9 cellular contexts compared by ENCODE assay signal in genomic region chr4:81030617-81031388, GRCh38. TPM values are rescaled to one million over a fixed set of nuclear protein-coding genes. Genes with fewer than 3 reads are reported as not detected.
DNase-seq lines count a peak whose midpoint lies in the region; ATAC-seq lines count a peak whose summit lies in the region.
"Had no signal": no experiment of that assay in that cellular context is flagged by ENCODE, and none has a peak within 500 bp of the region (broad histone marks: within the 10 kb centered on the region; RNA-seq: fewer than 3 reads in every experiment).

Gene BMP3 (plus strand): TSS chr4:81030708. CDS start chr4:81031285, 577 bp downstream.

- WGBS in mesendoderm (ENCODE audit: extremely low coverage, insufficient coverage, low lambda C conversion rate) = no CpG with 5 or more reads among the region's 76 CpGs
- WGBS in urinary bladder = under 1% methylated on average over 76 of the region's 76 CpGs

- no peak within 1 kb of the TSS for H3K4ac ChIP-seq in mesendoderm (ENCODE audit: low read depth, low read length)

- no peak for ATAC-seq in GM19324 (IDR thresholded peaks at IDR 0.05; ENCODE audit: low FRiP score, unreplicated experiment)

- no peak within 1 kb of the TSS for H3K27ac ChIP-seq in mesendoderm (ENCODE audit: low read depth, low read length)
- no peak within 1 kb of the TSS for H3K27ac ChIP-seq in urinary bladder (ENCODE audit: low read depth)
- H3K27ac ChIP-seq: VCaP had no signal

- no peak within 1 kb of the TSS for H3K18ac ChIP-seq in mesendoderm (ENCODE audit: low read length)

- H3K27me3 ChIP-seq in mesendoderm (ENCODE audit: insufficient read depth, low read length, poor library complexity) = peaks cover 14% of the 10 kb centered on the region

- DNase-seq in NCI-H1417 (lab: John Stamatoyannopoulos, UW) (peak; percentile 79 to 91 (median 80)), NCI-H1417 treated with DMSO at 0.1 percent for 48 hours (lab: John Stamatoyannopoulos, UW) (no peak), NCI-H510A (lab: John Stamatoyannopoulos, UW) (peak; percentile 8), dedifferentiated amniotic fluid mesenchymal stem cell (ENCODE audit: extremely low spot score) (peak; percentile 40), mesendoderm (peak; percentile 31)
- no peak for DNase-seq in stimulated activated CD4-positive, alpha-beta T cell treated with anti-CD3 and anti-CD28 coated beads, Interleukin-4, amount 100 ng/mL, for 1 hour

- no peaks in the 10 kb centered on the region for H3K79me2 ChIP-seq in mesendoderm (ENCODE audit: control insufficient read depth, insufficient read depth, low read length)

- H3K4me3 ChIP-seq in mesendoderm (ENCODE audit: low read length) (peak within 1 kb of the TSS; percentile 22), urinary bladder (ENCODE audit: low read depth, low read length) (peak within 1 kb of the TSS; percentile 45)

- H2BK120ac ChIP-seq in mesendoderm (ENCODE audit: low read depth, low read length) = no peak within 1 kb of the TSS

- H3K4me2 ChIP-seq in mesendoderm (ENCODE audit: low read length) = peak within 1 kb of the TSS; percentile 86

- H3K4me1 ChIP-seq in mesendoderm (ENCODE audit: control insufficient read depth, low read depth, low read length) = peaks cover 2% of the 10 kb centered on the region
- no peaks in the 10 kb centered on the region for H3K4me1 ChIP-seq in urinary bladder (ENCODE audit: insufficient read depth)

- no peak within 1 kb of the TSS for H4K8ac ChIP-seq in mesendoderm (ENCODE audit: low read depth, low read length)

- no peak within 1 kb of the TSS for H3K56ac ChIP-seq in mesendoderm (ENCODE audit: low read length)

- no peak within 1 kb of the TSS for H2BK15ac ChIP-seq in mesendoderm (replicated peaks; ENCODE audit: low read depth)

- no peaks in the 10 kb centered on the region for H3K79me1 ChIP-seq in mesendoderm (ENCODE audit: low read length)

- H2AK5ac ChIP-seq in mesendoderm (ENCODE audit: low read length) = no peak within 1 kb of the TSS

- H4K5ac ChIP-seq in mesendoderm (ENCODE audit: low read length) = no peak within 1 kb of the TSS

- H3K23ac ChIP-seq in mesendoderm (ENCODE audit: low read length) = no peak within 1 kb of the TSS

- H3K36me3 ChIP-seq in mesendoderm (ENCODE audit: control insufficient read depth, insufficient read depth, low read length) (no peaks in the 10 kb centered on the region), urinary bladder (ENCODE audit: insufficient read depth) (no peaks in the 10 kb centered on the region)

- peak within 1 kb of the TSS; percentile 26 for H3K9ac ChIP-seq in mesendoderm (ENCODE audit: low read length)

- no peak within 1 kb of the TSS for H2BK5ac ChIP-seq in mesendoderm (ENCODE audit: low read length)

RNA-seq across cellular contexts. Expression of gene BMP3, which starts in this region (rescaled TPM):
- polyA plus RNA-seq in mesendoderm (2013, experiment 1 of 2) = 0.03 TPM
- 0.01 TPM for polyA plus RNA-seq in mesendoderm (2013, experiment 2 of 2)
- 19.1 TPM for total RNA-seq in urinary bladder
- polyA plus RNA-seq in urinary bladder = 1.2 TPM

Comparison
In these comparisons a context has a peak if more than half of its experiments do, and no peak if none do; other contexts are left out.
1. DNase-seq: peak in NCI-H1417 (3 of 3), NCI-H510A (single experiment), dedifferentiated amniotic fluid mesenchymal stem cell (single experiment) and mesendoderm (single experiment); none in NCI-H1417 treated with DMSO at 0.1 percent for 48 hours (single experiment) and stimulated activated CD4-positive, alpha-beta T cell treated with anti-CD3 and anti-CD28 coated beads, Interleukin-4, amount 100 ng/mL, for 1 hour (single experiment).